Comparison of ENCODE assay signal across 1 cellular context in the genomic region with DNA sequence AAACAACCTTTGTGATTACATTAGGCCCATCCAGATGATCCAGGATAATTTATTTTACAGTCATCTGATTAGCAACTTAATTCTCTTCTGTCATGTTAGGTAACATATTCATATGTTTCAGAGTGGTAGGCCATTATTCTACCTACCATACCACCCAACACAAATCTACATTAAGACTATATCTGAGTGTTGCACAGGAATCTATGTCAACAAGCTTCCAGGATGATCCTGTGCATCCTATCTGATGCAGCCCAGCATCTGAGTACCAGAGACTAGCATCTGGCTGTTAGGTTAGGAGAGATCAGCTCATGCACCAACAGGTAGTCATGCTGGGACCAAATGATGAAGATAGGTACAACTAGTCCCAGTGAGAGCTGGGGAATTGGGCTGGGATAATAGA.
TF ChIP-seq lines count a peak whose summit lies in the region.

No MANE protein-coding gene starts in this region.

TF ChIP-seq in HCT116, 20 proteins besides CTCF, POLR2A, EP300 and RAD21:
- TF ChIP-seq ZFX (IDR thresholded peaks at IDR 0.05) (no peak), ELF1 (IDR thresholded peaks at IDR 0.05; ENCODE audit: borderline replicate concordance, low read depth) (no peak), ZNF274 (IDR thresholded peaks at IDR 0.05; ENCODE audit: low read depth, low read length) (no peak), FOSL1 (IDR thresholded peaks at IDR 0.05; ENCODE audit: low read depth) (no peak), POLR2AphosphoS5 (IDR thresholded peaks at IDR 0.05; ENCODE audit: low read depth, low read length) (no peak)
- TF ChIP-seq, protein P1, sequence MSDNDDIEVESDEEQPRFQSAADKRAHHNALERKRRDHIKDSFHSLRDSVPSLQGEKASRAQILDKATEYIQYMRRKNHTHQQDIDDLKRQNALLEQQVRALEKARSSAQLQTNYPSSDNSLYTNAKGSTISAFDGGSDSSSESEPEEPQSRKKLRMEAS (IDR thresholded peaks at IDR 0.05): no peak
TF ChIP-seq in HCT116: peak in this region for 0.
